ENCODE assay signal across 9 cellular contexts in the genomic region with DNA sequence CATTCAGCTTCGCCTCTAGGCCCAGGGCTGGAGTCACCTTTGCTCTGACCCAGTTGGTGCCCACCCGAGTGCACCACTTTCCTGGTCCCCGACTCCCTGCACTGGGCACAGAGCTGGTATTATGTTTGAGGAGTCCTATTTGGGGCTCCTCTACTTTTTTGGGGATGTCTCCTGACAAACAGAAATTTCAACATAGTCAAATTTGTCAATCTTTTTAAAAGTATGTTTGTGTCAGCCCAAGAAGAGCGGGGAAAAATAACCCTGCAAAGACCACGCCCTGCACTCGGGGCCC. TPM values are rescaled to one million over a fixed set of nuclear protein-coding genes. Genes with fewer than 3 reads are reported as not detected.
DNase-seq lines count a peak whose midpoint lies in the region; ATAC-seq and TF ChIP-seq lines count a peak whose summit lies in the region.
"Had no signal": no experiment of that assay in that cellular context is flagged by ENCODE, and none has a peak within 500 bp of the region (broad histone marks: within the 10 kb centered on the region; RNA-seq: fewer than 3 reads in every experiment).

No MANE protein-coding gene starts in this region.

- H3K79me2 ChIP-seq in Loucy (ENCODE audit: insufficient read depth, low read length) = no peaks in the 10 kb centered on the region

- H3K9me3 ChIP-seq in Loucy (ENCODE audit: insufficient read depth, low read depth, low read length) = no peaks in the 10 kb centered on the region

- no peaks in the 10 kb centered on the region for H3K27me3 ChIP-seq in BJ (ENCODE audit: control insufficient read depth, insufficient read depth, low read length)
- H3K27me3 ChIP-seq in Loucy (ENCODE audit: insufficient read depth, low read length, poor library complexity, severe bottlenecking) = no peaks in the 10 kb centered on the region

- peak overlapping the region; percentile 84 for H3K9ac ChIP-seq in Loucy (ENCODE audit: low read depth, low read length, poor library complexity, severe bottlenecking)

- TF ChIP-seq CTCF in BJ (IDR thresholded peaks at IDR 0.05; ENCODE audit: insufficient read depth, low read depth, low read length) = no peak
- TF ChIP-seq CTCF in Loucy (conservative IDR thresholded peaks at IDR 0.05; ENCODE audit: low read length) = no peak
- no peak for TF ChIP-seq CTCF in choroid plexus epithelial cell (conservative IDR thresholded peaks at IDR 0.05; ENCODE audit: low read depth, low read length)
- TF ChIP-seq CTCF in neural crest cell (conservative IDR thresholded peaks at IDR 0.05) = no peak

- H3K4me1 Mint-ChIP-seq in neural crest cell = peaks cover 66% of the 10 kb centered on the region

- H3K36me3 ChIP-seq in BJ (ENCODE audit: control insufficient read depth, insufficient read depth, low read length) = no peaks in the 10 kb centered on the region
- no peaks in the 10 kb centered on the region for H3K36me3 ChIP-seq in Loucy (ENCODE audit: insufficient read depth, low read length)

- no peaks in the 10 kb centered on the region for H4K20me1 ChIP-seq in Loucy (ENCODE audit: insufficient read depth, low read length, poor library complexity, severe bottlenecking)

- no peak for DNase-seq in BJ (ENCODE audit: low read depth)
- no peak for DNase-seq in choroid plexus epithelial cell (ENCODE audit: low read depth)
- no peak for DNase-seq in neural crest cell (ENCODE audit: low read depth, low spot score)
- DNase-seq in NCI-H2196 (lab: John Stamatoyannopoulos, UW; ENCODE audit: unreplicated experiment) = no peak
- DNase-seq in EL = no peak
- DNase-seq in dedifferentiated amniotic fluid mesenchymal stem cell (ENCODE audit: extremely low spot score) = no peak

- peaks cover 34% of the 10 kb centered on the region for H3K4me1 ChIP-seq in Loucy (ENCODE audit: insufficient read depth, low read length, poor library complexity, severe bottlenecking)

- H3K9me2 ChIP-seq in Loucy (replicated peaks; ENCODE audit: low read depth, low read length) = no peaks in the 10 kb centered on the region

- no peak for ATAC-seq in GM18867 (IDR thresholded peaks at IDR 0.05; ENCODE audit: unreplicated experiment)

- no peaks in the 10 kb centered on the region for H3F3A ChIP-seq in Loucy (ENCODE audit: low read depth)

- peaks cover 4% of the 10 kb centered on the region for H3K27me3 Mint-ChIP-seq in neural crest cell (ENCODE audit: low read depth)

- H3K4me3 Mint-ChIP-seq in neural crest cell = peak overlapping the region; percentile 92

- peak overlapping the region; percentile 91; the same call in 1 of the 2 replicates for H2AFZ ChIP-seq in Loucy (ENCODE audit: low read length)

- H3K36me3 Mint-ChIP-seq in neural crest cell (ENCODE audit: low read depth) = peaks cover 5% of the 10 kb centered on the region

- no peak overlapping the region for H3K27ac Mint-ChIP-seq in neural crest cell (ENCODE audit: unreplicated experiment)

- peak overlapping the region; percentile 52 for H3K4me2 ChIP-seq in Loucy (ENCODE audit: low read depth, low read length, poor library complexity, severe bottlenecking)

- peaks cover 4% of the 10 kb centered on the region for H3K9me3 Mint-ChIP-seq in neural crest cell

- POLR2A ChIA-PET in BJ (lab: Charles Lee) = no interaction called here

- CTCF ChIA-PET in BJ (lab: Yijun Ruan, JAX) = interaction anchor here (0.7 to 2.5 kb wide), 2 partner anchors 102 to 135 kb away, joined by 3 to 6 read pairs; no protein-coding TSS in a partner anchor

- H3K4me3 ChIP-seq in BJ (ENCODE audit: low read depth, low read length) (peak overlapping the region; percentile 61; the same call in 1 of the 2 replicates), Loucy (ENCODE audit: low read length, poor library complexity, severe bottlenecking) (peak overlapping the region; percentile 77), choroid plexus epithelial cell (ENCODE audit: low read depth, low read length) (peak overlapping the region; percentile 60)
- H3K4me3 ChIP-seq: lung had no signal

RNA-seq across cellular contexts. Expression of gene FAM229A, which starts 11.6 kb away (rescaled TPM):
- 1.3 and 2.4 TPM in 2 replicates for polyA plus RNA-seq in BJ (2011; rRNA removed)
- polyA minus RNA-seq in BJ (2011; rRNA and poly(A)+ RNA removed) = 2.1 and 2.3 TPM in 2 replicates
- 7.1 and 7.7 TPM in 2 replicates for total RNA-seq in neural crest cell

RNA-seq across cellular contexts. Expression of gene TSSK3, which starts 11.6 kb away (rescaled TPM):
- polyA plus RNA-seq in BJ (2011; rRNA removed) = 0.39 and 0.42 TPM in 2 replicates
- polyA minus RNA-seq in BJ (2011; rRNA and poly(A)+ RNA removed) = 0.33 TPM in 1 of 2 replicates, not detected in the other
- 2.2 and 2.7 TPM in 2 replicates for total RNA-seq in neural crest cell

RNA-seq across cellular contexts. Expression of gene MARCKSL1, which starts 14.7 kb away (rescaled TPM):
- polyA plus RNA-seq in BJ (2011; rRNA removed) = 41.3 and 52.0 TPM in 2 replicates
- 15.6 and 17.8 TPM in 2 replicates for polyA minus RNA-seq in BJ (2011; rRNA and poly(A)+ RNA removed)
- 943 and 952 TPM in 2 replicates for total RNA-seq in neural crest cell

RNA-seq across cellular contexts. Expression of gene BSDC1, which starts 43.5 kb away (rescaled TPM):
- polyA plus RNA-seq in BJ (2011; rRNA removed) = 53.6 and 74.1 TPM in 2 replicates
- 30.0 and 30.9 TPM in 2 replicates for polyA minus RNA-seq in BJ (2011; rRNA and poly(A)+ RNA removed)
- 38.6 and 41.5 TPM in 2 replicates for total RNA-seq in neural crest cell

RNA-seq across cellular contexts. Expression of gene HDAC1, which starts 58.8 kb away (rescaled TPM):
- 155 and 185 TPM in 2 replicates for polyA plus RNA-seq in BJ (2011; rRNA removed)
- 69.8 and 89.1 TPM in 2 replicates for polyA minus RNA-seq in BJ (2011; rRNA and poly(A)+ RNA removed)
- 128 and 130 TPM in 2 replicates for total RNA-seq in neural crest cell
